28 cellular contexts compared by ENCODE assay signal in the genomic region with DNA sequence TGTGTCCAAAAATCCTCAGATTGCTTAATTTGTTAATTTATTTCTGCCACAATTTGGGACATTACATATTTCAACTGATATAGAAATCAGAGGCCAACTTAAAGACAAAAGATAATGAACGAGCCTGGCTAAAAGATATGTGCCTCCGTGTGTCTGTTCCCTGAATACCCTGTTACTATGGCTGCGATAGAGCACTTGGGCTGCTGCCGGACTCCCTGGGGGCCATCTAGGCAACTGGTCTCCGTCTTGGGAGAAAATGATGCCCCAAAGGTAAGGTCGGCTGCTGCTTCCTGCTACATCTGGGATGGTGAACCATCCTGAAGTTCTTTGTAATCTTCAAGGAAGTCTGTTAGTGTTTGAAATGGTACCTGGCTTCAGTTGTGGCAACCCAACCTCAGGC.
"Had no signal": no experiment of that assay in that cellular context is flagged by ENCODE, and none has a peak within 500 bp of the region (broad histone marks: within the 10 kb centered on the region; RNA-seq: fewer than 3 reads in every experiment).

No MANE protein-coding gene starts in this region.

- DNase-seq: activated CD4-positive, alpha-beta memory T cell treated with anti-CD3 and anti-CD28 coated beads for 36 hours; activated CD4-positive, alpha-beta T cell treated with anti-CD3 and anti-CD28 coated beads, Interleukin-2, amount 10 ng/mL, durations not matched to agents 24 days and 14 days; activated CD4-positive, CD25-positive, alpha-beta regulatory T cell treated with anti-CD3 and anti-CD28 coated beads, Interleukin-2, amount 50 U/mL, for 72 hours; activated naive CD4-positive, alpha-beta T cell; activated T-cell treated with anti-CD3 and anti-CD28 coated beads, Interleukin-2, amount 50 U/mL, for 4 hours; anterior cingulate cortex; body of pancreas; effector CD8-positive, alpha-beta T cell; esophagus squamous epithelium; foreskin melanocyte; kidney glomerular epithelial cell; nucleus accumbens; pancreas; right cardiac atrium; stimulated activated CD4-positive, alpha-beta T cell treated with anti-CD3 and anti-CD28 coated beads, Interleukin-15, amount 100 ng/mL, for 24 hours; stimulated activated CD4-positive, alpha-beta T cell treated with anti-CD3 and anti-CD28 coated beads, Interleukin-2, amount 100 ng/mL, for 24 hours; stimulated activated naive CD4-positive, alpha-beta T cell treated with Interleukin-2 at 50 U/mL for 16 hours; T-helper 1 cell; T-helper 9 cell; uterus had no signal

- H3K4me3 Mint-ChIP-seq: activated CD4-positive, alpha-beta memory T cell treated with anti-CD3 and anti-CD28 coated beads for 36 hours; activated CD4-positive, alpha-beta T cell treated with anti-CD3 and anti-CD28 coated beads, Interleukin-2, amount 10 ng/mL, durations not matched to agents 24 days and 14 days; activated naive CD8-positive, alpha-beta T cell; activated T-cell treated with anti-CD3 and anti-CD28 coated beads, Interleukin-2, amount 50 U/mL, for 4 hours had no signal

- H3K4me1 ChIP-seq: body of pancreas, left lung, pancreas, uterus had no signal

- H3K4me3 ChIP-seq: body of pancreas, esophagus squamous epithelium, left lung, lung, pancreas, uterus had no signal

- H3K9me3 ChIP-seq: body of pancreas, esophagus squamous epithelium, left lung, pancreas, uterus had no signal

- H3K27me3 Mint-ChIP-seq: activated CD4-positive, alpha-beta memory T cell treated with anti-CD3 and anti-CD28 coated beads for 36 hours; activated CD4-positive, alpha-beta T cell treated with anti-CD3 and anti-CD28 coated beads, Interleukin-2, amount 10 ng/mL, durations not matched to agents 24 days and 14 days; activated naive CD8-positive, alpha-beta T cell had no signal

- H3K27me3 ChIP-seq: body of pancreas, esophagus squamous epithelium, left lung, pancreas, uterus had no signal

- H3K27ac ChIP-seq: body of pancreas, epithelial cell of prostate, esophagus squamous epithelium, left lung, pancreas, uterus, VCaP had no signal

- H3K9me3 Mint-ChIP-seq: activated CD4-positive, alpha-beta memory T cell treated with anti-CD3 and anti-CD28 coated beads for 36 hours; activated CD4-positive, alpha-beta T cell treated with anti-CD3 and anti-CD28 coated beads, Interleukin-2, amount 10 ng/mL, durations not matched to agents 24 days and 14 days; activated T-cell treated with anti-CD3 and anti-CD28 coated beads, Interleukin-2, amount 50 U/mL, for 4 hours had no signal

- H3K27ac Mint-ChIP-seq: activated CD4-positive, alpha-beta memory T cell treated with anti-CD3 and anti-CD28 coated beads for 36 hours had no signal

- ATAC-seq: activated T-cell treated with anti-CD3 and anti-CD28 coated beads, Interleukin-2, amount 50 U/mL, for 4 hours; body of pancreas; pancreas; right cardiac atrium had no signal

- H3K36me3 ChIP-seq: uterus had no signal

- FAIRE-seq: colon, endometrium, pancreas, TTC549 had no signal
